ENCODE assay signal across 1 cellular context in genomic region chr15:56042523-56042922, GRCh38.
TF ChIP-seq lines count a peak whose summit lies in the region.

No MANE protein-coding gene starts in this region.

TF ChIP-seq in A549, 52 proteins besides CTCF, POLR2A, EP300 and RAD21 (continued from another document):
- TF ChIP-seq, protein P1, sequence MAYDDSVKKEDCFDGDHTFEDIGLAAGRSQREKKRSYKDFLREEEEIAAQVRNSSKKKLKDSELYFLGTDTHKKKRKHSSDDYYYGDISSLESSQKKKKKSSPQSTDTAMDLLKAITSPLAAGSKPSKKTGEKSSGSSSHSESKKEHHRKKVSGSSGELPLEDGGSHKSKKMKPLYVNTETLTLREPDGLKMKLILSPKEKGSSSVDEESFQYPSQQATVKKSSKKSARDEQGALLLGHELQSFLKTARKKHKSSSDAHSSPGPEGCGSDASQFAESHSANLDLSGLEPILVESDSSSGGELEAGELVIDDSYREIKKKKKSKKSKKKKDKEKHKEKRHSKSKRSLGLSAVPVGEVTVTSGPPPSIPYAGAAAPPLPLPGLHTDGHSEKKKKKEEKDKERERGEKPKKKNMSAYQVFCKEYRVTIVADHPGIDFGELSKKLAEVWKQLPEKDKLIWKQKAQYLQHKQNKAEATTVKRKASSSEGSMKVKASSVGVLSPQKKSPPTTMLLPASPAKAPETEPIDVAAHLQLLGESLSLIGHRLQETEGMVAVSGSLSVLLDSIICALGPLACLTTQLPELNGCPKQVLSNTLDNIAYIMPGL (CRISPR knock-in tag; IDR thresholded peaks at IDR 0.05; ENCODE audit: borderline replicate concordance), result no peak
- TF ChIP-seq ELK1 (IDR thresholded peaks at IDR 0.05; ENCODE audit: low read depth, low read length) (no peak), RNF2 (IDR thresholded peaks at IDR 0.05; ENCODE audit: borderline replicate concordance, low read depth) (no peak), ZSCAN20 (CRISPR knock-in tag; IDR thresholded peaks at IDR 0.05) (no peak)
- TF ChIP-seq, protein P2, sequence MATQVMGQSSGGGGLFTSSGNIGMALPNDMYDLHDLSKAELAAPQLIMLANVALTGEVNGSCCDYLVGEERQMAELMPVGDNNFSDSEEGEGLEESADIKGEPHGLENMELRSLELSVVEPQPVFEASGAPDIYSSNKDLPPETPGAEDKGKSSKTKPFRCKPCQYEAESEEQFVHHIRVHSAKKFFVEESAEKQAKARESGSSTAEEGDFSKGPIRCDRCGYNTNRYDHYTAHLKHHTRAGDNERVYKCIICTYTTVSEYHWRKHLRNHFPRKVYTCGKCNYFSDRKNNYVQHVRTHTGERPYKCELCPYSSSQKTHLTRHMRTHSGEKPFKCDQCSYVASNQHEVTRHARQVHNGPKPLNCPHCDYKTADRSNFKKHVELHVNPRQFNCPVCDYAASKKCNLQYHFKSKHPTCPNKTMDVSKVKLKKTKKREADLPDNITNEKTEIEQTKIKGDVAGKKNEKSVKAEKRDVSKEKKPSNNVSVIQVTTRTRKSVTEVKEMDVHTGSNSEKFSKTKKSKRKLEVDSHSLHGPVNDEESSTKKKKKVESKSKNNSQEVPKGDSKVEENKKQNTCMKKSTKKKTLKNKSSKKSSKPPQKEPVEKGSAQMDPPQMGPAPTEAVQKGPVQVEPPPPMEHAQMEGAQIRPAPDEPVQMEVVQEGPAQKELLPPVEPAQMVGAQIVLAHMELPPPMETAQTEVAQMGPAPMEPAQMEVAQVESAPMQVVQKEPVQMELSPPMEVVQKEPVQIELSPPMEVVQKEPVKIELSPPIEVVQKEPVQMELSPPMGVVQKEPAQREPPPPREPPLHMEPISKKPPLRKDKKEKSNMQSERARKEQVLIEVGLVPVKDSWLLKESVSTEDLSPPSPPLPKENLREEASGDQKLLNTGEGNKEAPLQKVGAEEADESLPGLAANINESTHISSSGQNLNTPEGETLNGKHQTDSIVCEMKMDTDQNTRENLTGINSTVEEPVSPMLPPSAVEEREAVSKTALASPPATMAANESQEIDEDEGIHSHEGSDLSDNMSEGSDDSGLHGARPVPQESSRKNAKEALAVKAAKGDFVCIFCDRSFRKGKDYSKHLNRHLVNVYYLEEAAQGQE (IDR thresholded peaks at IDR 0.05), result no peak
